Comparison of ENCODE assay signal across 11 cellular contexts in the genomic region with DNA sequence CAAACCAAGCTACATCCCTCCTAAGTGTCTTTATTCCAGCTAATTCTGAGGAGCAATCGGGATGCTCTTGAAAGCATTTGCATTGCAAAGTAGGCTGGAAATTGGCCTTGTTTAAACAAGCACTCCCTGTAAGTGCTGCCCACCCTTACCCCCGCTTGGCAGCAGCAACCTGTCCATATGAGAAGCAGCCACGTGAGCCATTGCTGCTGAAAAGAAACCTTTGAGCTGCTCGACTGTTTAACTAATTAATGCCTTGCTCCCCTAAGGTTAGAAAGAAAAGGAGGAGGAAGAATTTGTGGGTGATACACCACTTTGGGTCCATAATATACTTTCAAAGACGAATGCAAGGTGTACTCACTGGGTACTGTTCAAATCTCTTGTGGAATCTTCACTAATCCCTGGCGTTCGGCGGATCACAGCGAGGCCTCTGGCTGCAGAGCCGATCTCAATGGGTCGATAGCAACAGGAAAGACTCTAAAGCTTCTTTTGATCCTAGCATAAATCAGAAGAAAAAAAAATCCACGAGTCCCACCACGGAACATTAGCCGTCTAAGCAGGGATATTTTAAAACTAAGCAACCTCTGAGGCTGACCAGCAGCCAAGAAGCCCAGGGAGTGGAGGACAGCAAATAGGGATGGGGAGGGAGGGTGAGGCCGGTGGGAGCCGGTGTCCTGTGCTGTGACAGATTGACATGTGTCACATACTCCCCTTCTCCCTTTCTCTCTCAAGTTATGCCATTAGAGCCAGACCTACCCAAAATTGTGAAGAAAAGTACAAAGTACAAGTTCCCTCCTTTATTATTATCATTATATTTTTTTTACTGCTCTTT. TPM values are rescaled to one million over a fixed set of nuclear protein-coding genes. Genes with fewer than 3 reads are reported as not detected.
DNase-seq lines count a peak whose midpoint lies in the region; ATAC-seq and TF ChIP-seq lines count a peak whose summit lies in the region.
"Had no signal": no experiment of that assay in that cellular context is flagged by ENCODE, and none has a peak within 500 bp of the region (broad histone marks: within the 10 kb centered on the region; RNA-seq: fewer than 3 reads in every experiment).

No MANE protein-coding gene starts in this region.

- H3K9me2 ChIP-seq in GM23338 (ENCODE audit: insufficient read depth), result no peaks in the 10 kb centered on the region

- intact Hi-C loops in heart left ventricle (cut with DNase I), result no loop called here

- TF ChIP-seq POLR2A in heart left ventricle (IDR thresholded peaks at IDR 0.05), result no peak

- H3K4me3 ChIP-seq in GM23338 (peak overlapping the region; percentile 2; the same call in 1 of the 2 replicates), endocrine pancreas (ENCODE audit: control insufficient read depth, insufficient read depth, low read length) (peak overlapping the region; percentile 2), heart left ventricle (no peak overlapping the region)

- no peak overlapping the region for H2AFZ ChIP-seq in GM23338

- H3F3A ChIP-seq in GM23338 (replicated peaks; ENCODE audit: low read depth), result no peaks in the 10 kb centered on the region

- H3K4me1 ChIP-seq in GM23338 (ENCODE audit: insufficient read depth) (peaks cover 20% of the 10 kb centered on the region), endocrine pancreas (ENCODE audit: control insufficient read depth, insufficient read depth, low read length) (no peaks in the 10 kb centered on the region), heart left ventricle (peaks cover 0 to 7% (median 0%) of the 10 kb centered on the region in 12 donors)

- peak; percentile 66 for DNase-seq in GM23338 (ENCODE audit: low spot score)
- DNase-seq in NCI-H2081 (lab: John Stamatoyannopoulos, UW), result peak; percentile 18 to 76
- DNase-seq in nephron progenitor cell, result peak; percentile 20
- no peak for DNase-seq in activated CD4-positive, alpha-beta T cell treated with anti-CD3 and anti-CD28 coated beads for 1 hour
- DNase-seq in GM03348 (ENCODE audit: low spot score), result no peak
- DNase-seq in 8988T, result no peak
- DNase-seq in heart left ventricle, result no peak
- DNase-seq: activated CD8-positive, alpha-beta T cell treated with anti-CD3 and anti-CD28 coated beads, Interleukin-2, amount 10 ng/mL, durations not matched to agents 7 days and 5 days; right cardiac atrium had no signal

- H3K9me3 ChIP-seq in endocrine pancreas (ENCODE audit: control insufficient read depth, low read length) (no peaks in the 10 kb centered on the region), heart left ventricle (no peaks in the 10 kb centered on the region)

- 64 to 83% (median 72%) methylated on average over 16 of the region's 16 CpGs for WGBS in heart left ventricle, 4 donors

- no peak for TF ChIP-seq CTCF in GM23338 (conservative IDR thresholded peaks at IDR 0.05; ENCODE audit: low read depth in 2 of 2)
- no peak for TF ChIP-seq CTCF in nephron progenitor cell (IDR thresholded peaks at IDR 0.05)
- no peak for TF ChIP-seq CTCF in heart left ventricle (IDR thresholded peaks at IDR 0.05)

- no peaks in the 10 kb centered on the region for H4K20me1 ChIP-seq in GM23338 (replicated peaks; ENCODE audit: insufficient read depth)

- H3K9me3 Mint-ChIP-seq in GM23338 (no peaks in the 10 kb centered on the region), nephron progenitor cell (peaks cover 18% of the 10 kb centered on the region)
- H3K9me3 Mint-ChIP-seq: activated naive CD4-positive, alpha-beta T cell treated with anti-CD3 and anti-CD28 coated beads, Interleukin-2, amount 50 U/mL, for 72 hours had no signal

- H3K4me3 Mint-ChIP-seq in GM23338 (peak overlapping the region; percentile 47), nephron progenitor cell (peak overlapping the region; percentile 66)
- H3K4me3 Mint-ChIP-seq: activated CD8-positive, alpha-beta T cell treated with anti-CD3 and anti-CD28 coated beads, Interleukin-2, amount 10 ng/mL, durations not matched to agents 7 days and 5 days had no signal

- H3K36me3 ChIP-seq in GM23338 (ENCODE audit: insufficient read depth), result no peaks in the 10 kb centered on the region
- H3K36me3 ChIP-seq in endocrine pancreas (ENCODE audit: control insufficient read depth, insufficient read depth, low read length), result no peaks in the 10 kb centered on the region
- H3K36me3 ChIP-seq in heart left ventricle, result no peaks in the 10 kb centered on the region

- H3K9ac ChIP-seq in endocrine pancreas (ENCODE audit: control insufficient read depth, insufficient read depth, low read length), result peak overlapping the region; percentile 43

- H3K27me3 Mint-ChIP-seq in GM23338 (ENCODE audit: insufficient read depth, low read depth, poor library complexity) (peaks cover 55% of the 10 kb centered on the region), nephron progenitor cell (ENCODE audit: low read depth, poor library complexity) (no peaks in the 10 kb centered on the region)

- H3K27ac Mint-ChIP-seq in GM23338 (no peak overlapping the region), nephron progenitor cell (peak overlapping the region; percentile 89)
- H3K27ac Mint-ChIP-seq: activated CD8-positive, alpha-beta T cell treated with anti-CD3 and anti-CD28 coated beads, Interleukin-2, amount 10 ng/mL, durations not matched to agents 7 days and 5 days; activated naive CD4-positive, alpha-beta T cell treated with anti-CD3 and anti-CD28 coated beads, Interleukin-2, amount 50 U/mL, for 72 hours had no signal

- H3K4me2 ChIP-seq in GM23338, result peak overlapping the region; percentile 23

- no peaks in the 10 kb centered on the region for H3K79me2 ChIP-seq in GM23338 (replicated peaks; ENCODE audit: insufficient read depth)

- H3K27ac ChIP-seq in GM23338 (ENCODE audit: low read depth), result no peak overlapping the region
- no peak overlapping the region for H3K27ac ChIP-seq in heart left ventricle

- ATAC-seq in GM23338, result peak; percentile 50
- ATAC-seq in heart left ventricle, result no peak
- ATAC-seq: activated CD8-positive, alpha-beta T cell treated with anti-CD3 and anti-CD28 coated beads, Interleukin-2, amount 10 ng/mL, durations not matched to agents 7 days and 5 days; activated naive CD4-positive, alpha-beta T cell treated with anti-CD3 and anti-CD28 coated beads, Interleukin-2, amount 50 U/mL, for 72 hours; right cardiac atrium had no signal

- H3K27me3 ChIP-seq in GM23338 (ENCODE audit: insufficient read depth) (peaks cover 71% of the 10 kb centered on the region), endocrine pancreas (ENCODE audit: control insufficient read depth, insufficient read depth, low read length) (no peaks in the 10 kb centered on the region), heart left ventricle (no peaks in the 10 kb centered on the region)

- H3K4me1 Mint-ChIP-seq in GM23338 (peaks cover 35% of the 10 kb centered on the region), nephron progenitor cell (peaks cover 67% of the 10 kb centered on the region)

- H3K36me3 Mint-ChIP-seq in GM23338 (ENCODE audit: low read depth) (no peaks in the 10 kb centered on the region; the same call in 2 of the 3 replicates), nephron progenitor cell (ENCODE audit: low read depth) (peaks cover 12% of the 10 kb centered on the region)
- H3K36me3 Mint-ChIP-seq: activated naive CD4-positive, alpha-beta T cell treated with anti-CD3 and anti-CD28 coated beads, Interleukin-2, amount 50 U/mL, for 72 hours had no signal

TF ChIP-seq in GM23338, 12 proteins besides CTCF, POLR2A, EP300 and RAD21 (continues in another document):
- TF ChIP-seq ZNF331 (CRISPR knock-in tag; IDR thresholded peaks at IDR 0.05; ENCODE audit: low read depth) (no peak), ZNF114 (CRISPR knock-in tag; IDR thresholded peaks at IDR 0.05) (no peak)
- TF ChIP-seq, protein P1, sequence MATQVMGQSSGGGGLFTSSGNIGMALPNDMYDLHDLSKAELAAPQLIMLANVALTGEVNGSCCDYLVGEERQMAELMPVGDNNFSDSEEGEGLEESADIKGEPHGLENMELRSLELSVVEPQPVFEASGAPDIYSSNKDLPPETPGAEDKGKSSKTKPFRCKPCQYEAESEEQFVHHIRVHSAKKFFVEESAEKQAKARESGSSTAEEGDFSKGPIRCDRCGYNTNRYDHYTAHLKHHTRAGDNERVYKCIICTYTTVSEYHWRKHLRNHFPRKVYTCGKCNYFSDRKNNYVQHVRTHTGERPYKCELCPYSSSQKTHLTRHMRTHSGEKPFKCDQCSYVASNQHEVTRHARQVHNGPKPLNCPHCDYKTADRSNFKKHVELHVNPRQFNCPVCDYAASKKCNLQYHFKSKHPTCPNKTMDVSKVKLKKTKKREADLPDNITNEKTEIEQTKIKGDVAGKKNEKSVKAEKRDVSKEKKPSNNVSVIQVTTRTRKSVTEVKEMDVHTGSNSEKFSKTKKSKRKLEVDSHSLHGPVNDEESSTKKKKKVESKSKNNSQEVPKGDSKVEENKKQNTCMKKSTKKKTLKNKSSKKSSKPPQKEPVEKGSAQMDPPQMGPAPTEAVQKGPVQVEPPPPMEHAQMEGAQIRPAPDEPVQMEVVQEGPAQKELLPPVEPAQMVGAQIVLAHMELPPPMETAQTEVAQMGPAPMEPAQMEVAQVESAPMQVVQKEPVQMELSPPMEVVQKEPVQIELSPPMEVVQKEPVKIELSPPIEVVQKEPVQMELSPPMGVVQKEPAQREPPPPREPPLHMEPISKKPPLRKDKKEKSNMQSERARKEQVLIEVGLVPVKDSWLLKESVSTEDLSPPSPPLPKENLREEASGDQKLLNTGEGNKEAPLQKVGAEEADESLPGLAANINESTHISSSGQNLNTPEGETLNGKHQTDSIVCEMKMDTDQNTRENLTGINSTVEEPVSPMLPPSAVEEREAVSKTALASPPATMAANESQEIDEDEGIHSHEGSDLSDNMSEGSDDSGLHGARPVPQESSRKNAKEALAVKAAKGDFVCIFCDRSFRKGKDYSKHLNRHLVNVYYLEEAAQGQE (IDR thresholded peaks at IDR 0.05; ENCODE audit: unreplicated experiment), result no peak

RNA-seq across cellular contexts. Expression of a gene that starts 37.2 kb away (rescaled TPM):
- total RNA-seq in GM23338 (2014; rRNA removed; shearing (Covaris generic)), result 4.6 and 8.3 TPM in 2 replicates
- polyA plus RNA-seq in GM23338 (2016; fragmentation: Nextera tagmentation; extraction: Ambion mirVana), result 19.1 and 19.5 TPM in 2 replicates
- 100 to 1,000 TPM in 7 of 9 donors, 10 to 100 TPM in 2; 94.7 to 122 (median 105) TPM for total RNA-seq in heart left ventricle
- 100 to 1,000 TPM in 1 of 2 donors, 10 to 100 TPM in 1; 86.6 to 209 TPM for polyA plus RNA-seq in heart left ventricle

Comparison
In these comparisons a context has a peak if more than half of its experiments do, and no peak if none do; other contexts are left out.
1. DNase-seq: peak in GM23338 (single experiment), NCI-H2081 (2 of 2) and nephron progenitor cell (single experiment); none in activated CD4-positive, alpha-beta T cell treated with anti-CD3 and anti-CD28 coated beads for 1 hour (single experiment), GM03348 (single experiment), 8988T (single experiment) and heart left ventricle (0 of 5).
2. H3K4me3 ChIP-seq: peak in GM23338 (single experiment) and endocrine pancreas (single experiment); none in heart left ventricle (0 of 12).
3. RNA of a gene that starts 37.2 kb away (total RNA-seq): 94.7 to 122 TPM in heart left ventricle; 4.6 to 8.3 TPM in GM23338; every median in the first group is over 10 times any median in the second.